In the genomic region with DNA sequence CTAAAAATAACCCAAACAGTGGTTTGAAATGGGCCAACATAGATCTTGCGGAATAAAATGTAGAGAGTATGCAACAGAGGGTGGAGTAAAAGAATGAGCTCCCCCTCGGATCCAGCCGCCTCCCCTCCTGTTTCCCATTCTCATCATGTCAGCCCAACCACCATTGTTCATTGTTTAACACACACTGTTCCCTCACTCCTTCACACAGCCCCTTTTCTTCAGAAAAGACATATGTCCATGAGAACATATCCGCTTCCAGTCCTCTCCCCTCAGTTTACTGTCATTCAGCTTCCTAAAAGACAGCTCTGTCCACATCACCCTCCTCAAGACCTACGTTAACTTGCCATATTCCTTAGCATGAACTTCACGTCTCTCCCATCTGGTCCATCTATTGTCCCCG, we compare ENCODE assay signal across 18 cellular contexts.
"Had no signal": no experiment of that assay in that cellular context is flagged by ENCODE, and none has a peak within 500 bp of the region (broad histone marks: within the 10 kb centered on the region; RNA-seq: fewer than 3 reads in every experiment).

No MANE protein-coding gene starts in this region.

- H3K4me3 Mint-ChIP-seq: activated T-helper 17 cell treated with anti-CD3 and anti-CD28 coated beads, Interleukin-2, amount 50 U/mL, for 72 hours; immature natural killer cell; nephron progenitor cell; stimulated activated naive CD8-positive, alpha-beta T cell treated with anti-CD3 and anti-CD28 coated beads, Interleukin-15, amount 100 ng/mL, for 72 hours had no signal

- H3K27me3 Mint-ChIP-seq: activated T-helper 17 cell treated with anti-CD3 and anti-CD28 coated beads, Interleukin-2, amount 50 U/mL, for 72 hours; stimulated activated naive CD8-positive, alpha-beta T cell treated with anti-CD3 and anti-CD28 coated beads, Interleukin-15, amount 100 ng/mL, for 72 hours had no signal

- DNase-seq: activated CD4-positive, alpha-beta T cell treated with anti-CD3 and anti-CD28 coated beads, Interleukin-2, amount 50 U/mL, for 1 hour; activated naive CD4-positive, alpha-beta T cell treated with anti-CD3 and anti-CD28 coated beads, Interleukin-2, amount 50 U/mL, for 16 hours; activated T-cell treated with anti-CD3 and anti-CD28 coated beads for 4 hours; adrenal gland; cortex of kidney; effector memory CD4-positive, alpha-beta T cell; immature natural killer cell; mammary epithelial cell; nephron progenitor cell; retina; stimulated activated CD4-positive, alpha-beta T cell treated with anti-CD3 and anti-CD28 coated beads, Interleukin-15, amount 100 ng/mL, for 24 hours; stimulated activated CD4-positive, alpha-beta T cell treated with anti-CD3 and anti-CD28 coated beads, Interleukin-4, amount 100 ng/mL, for 4 hours; stimulated activated naive CD8-positive, alpha-beta T cell treated with anti-CD3 and anti-CD28 coated beads, Interleukin-15, amount 100 ng/mL, for 72 hours; T-helper 2 cell; thyroid gland; uterus had no signal

- H3K27ac Mint-ChIP-seq: activated T-helper 17 cell treated with anti-CD3 and anti-CD28 coated beads, Interleukin-2, amount 50 U/mL, for 72 hours; immature natural killer cell; nephron progenitor cell; stimulated activated naive CD8-positive, alpha-beta T cell treated with anti-CD3 and anti-CD28 coated beads, Interleukin-15, amount 100 ng/mL, for 72 hours had no signal

- H3K9me3 Mint-ChIP-seq: activated T-helper 17 cell treated with anti-CD3 and anti-CD28 coated beads, Interleukin-2, amount 50 U/mL, for 72 hours; immature natural killer cell; nephron progenitor cell; stimulated activated naive CD8-positive, alpha-beta T cell treated with anti-CD3 and anti-CD28 coated beads, Interleukin-15, amount 100 ng/mL, for 72 hours had no signal

- ATAC-seq: activated T-helper 17 cell treated with anti-CD3 and anti-CD28 coated beads, Interleukin-2, amount 50 U/mL, for 72 hours; left lobe of liver; stimulated activated naive CD8-positive, alpha-beta T cell treated with anti-CD3 and anti-CD28 coated beads, Interleukin-15, amount 100 ng/mL, for 72 hours had no signal

- H3K4me1 Mint-ChIP-seq: immature natural killer cell had no signal
